ENCODE assay signal across 9 cellular contexts in genomic region chr18:13381331-13381730, GRCh38.
DNase-seq lines count a peak whose midpoint lies in the region; ATAC-seq and TF ChIP-seq lines count a peak whose summit lies in the region.
"Had no signal": no experiment of that assay in that cellular context is flagged by ENCODE, and none has a peak within 500 bp of the region (broad histone marks: within the 10 kb centered on the region; RNA-seq: fewer than 3 reads in every experiment).

No MANE protein-coding gene starts in this region.

- H3K36me3 ChIP-seq in lower lobe of right lung (no peaks in the 10 kb centered on the region), suprapubic skin (no peaks in the 10 kb centered on the region)

- H3K4me1 ChIP-seq in lower lobe of right lung (peaks cover 40% of the 10 kb centered on the region), suprapubic skin (peaks cover 44% of the 10 kb centered on the region)

- DNase-seq in activated CD4-positive, alpha-beta T cell treated with anti-CD3 and anti-CD28 coated beads, Interleukin-2, amount 10 ng/mL, durations not matched to agents 7 days and 5 days: no peak
- no peak for DNase-seq in activated CD4-positive, alpha-beta T cell treated with anti-CD3 and anti-CD28 coated beads for 1 hour
- DNase-seq in activated naive CD8-positive, alpha-beta T cell treated with anti-CD3 and anti-CD28 coated beads, Interleukin-2, amount 10 ng/mL, durations not matched to agents 7 days and 5 days: no peak
- DNase-seq in lower lobe of right lung (no peak), suprapubic skin (ENCODE audit: low spot score in 2 of 2) (no peak), RKO (ENCODE audit: low spot score) (no peak)
- no peak for DNase-seq in stimulated activated CD4-positive, alpha-beta T cell treated with anti-CD3 and anti-CD28 coated beads, Interleukin-4, amount 100 ng/mL, for 4 hours
- DNase-seq: NCI-H1092 had no signal

- no peaks in the 10 kb centered on the region for H3K9me3 ChIP-seq in lower lobe of right lung
- H3K9me3 ChIP-seq in suprapubic skin: no peaks in the 10 kb centered on the region

- H3K4me3 Mint-ChIP-seq in activated CD4-positive, alpha-beta T cell treated with anti-CD3 and anti-CD28 coated beads, Interleukin-2, amount 10 ng/mL, durations not matched to agents 7 days and 5 days: peak overlapping the region; percentile 70
- H3K4me3 Mint-ChIP-seq in activated naive CD8-positive, alpha-beta T cell treated with anti-CD3 and anti-CD28 coated beads, Interleukin-2, amount 10 ng/mL, durations not matched to agents 7 days and 5 days: peak overlapping the region; percentile 88

- intact Hi-C loops in lower lobe of right lung (cut with DNase I): no loop called here

- POLR2A ChIA-PET in activated CD4-positive, alpha-beta T cell treated with anti-CD3 and anti-CD28 coated beads, Interleukin-2, amount 10 ng/mL, durations not matched to agents 7 days and 5 days (lab: Charles Lee): no interaction called here
- POLR2A ChIA-PET in activated naive CD8-positive, alpha-beta T cell treated with anti-CD3 and anti-CD28 coated beads, Interleukin-2, amount 10 ng/mL, durations not matched to agents 7 days and 5 days (lab: Charles Lee): interaction anchor here (1.5 kb wide), 1 partner anchor 165 kb away, joined by 3 read pairs; no protein-coding TSS in a partner anchor

- 96% methylated on average over 9 of the region's 9 CpGs for WGBS in suprapubic skin

- peaks cover 58% of the 10 kb centered on the region for H3K4me1 Mint-ChIP-seq in activated CD4-positive, alpha-beta T cell treated with anti-CD3 and anti-CD28 coated beads, Interleukin-2, amount 10 ng/mL, durations not matched to agents 7 days and 5 days
- peaks cover 50% of the 10 kb centered on the region for H3K4me1 Mint-ChIP-seq in activated naive CD8-positive, alpha-beta T cell treated with anti-CD3 and anti-CD28 coated beads, Interleukin-2, amount 10 ng/mL, durations not matched to agents 7 days and 5 days

- no peak for TF ChIP-seq EP300 in suprapubic skin (IDR thresholded peaks at IDR 0.05)

- no peak overlapping the region for H3K4me3 ChIP-seq in lower lobe of right lung
- no peak overlapping the region for H3K4me3 ChIP-seq in suprapubic skin

- CTCF ChIA-PET in activated CD4-positive, alpha-beta T cell treated with anti-CD3 and anti-CD28 coated beads, Interleukin-2, amount 10 ng/mL, durations not matched to agents 7 days and 5 days (lab: Charles Lee): interaction anchor here (0.7 to 2.8 kb wide), 2 partner anchors 8 to 27 kb away, joined by 3 to 10 read pairs; no protein-coding TSS in a partner anchor

- TF ChIP-seq CTCF in lower lobe of right lung (IDR thresholded peaks at IDR 0.05) (no peak), suprapubic skin (IDR thresholded peaks at IDR 0.05) (no peak)

- H3K27ac ChIP-seq in lower lobe of right lung (peak overlapping the region; percentile 80), suprapubic skin (peak overlapping the region; percentile 87)

- H3K27me3 Mint-ChIP-seq in activated CD4-positive, alpha-beta T cell treated with anti-CD3 and anti-CD28 coated beads, Interleukin-2, amount 10 ng/mL, durations not matched to agents 7 days and 5 days: no peaks in the 10 kb centered on the region
- no peaks in the 10 kb centered on the region for H3K27me3 Mint-ChIP-seq in activated naive CD8-positive, alpha-beta T cell treated with anti-CD3 and anti-CD28 coated beads, Interleukin-2, amount 10 ng/mL, durations not matched to agents 7 days and 5 days

- H3K27me3 ChIP-seq in lower lobe of right lung (ENCODE audit: low read depth) (no peaks in the 10 kb centered on the region), suprapubic skin (no peaks in the 10 kb centered on the region)

- no peak for TF ChIP-seq POLR2A in suprapubic skin (IDR thresholded peaks at IDR 0.05)

- H3K27ac Mint-ChIP-seq in activated CD4-positive, alpha-beta T cell treated with anti-CD3 and anti-CD28 coated beads, Interleukin-2, amount 10 ng/mL, durations not matched to agents 7 days and 5 days: peak overlapping the region; percentile 94
- peak overlapping the region; percentile 95 for H3K27ac Mint-ChIP-seq in activated naive CD8-positive, alpha-beta T cell treated with anti-CD3 and anti-CD28 coated beads, Interleukin-2, amount 10 ng/mL, durations not matched to agents 7 days and 5 days

- no peaks in the 10 kb centered on the region for H3K36me3 Mint-ChIP-seq in activated CD4-positive, alpha-beta T cell treated with anti-CD3 and anti-CD28 coated beads, Interleukin-2, amount 10 ng/mL, durations not matched to agents 7 days and 5 days (ENCODE audit: low read depth)
- peaks cover 2% of the 10 kb centered on the region for H3K36me3 Mint-ChIP-seq in activated naive CD8-positive, alpha-beta T cell treated with anti-CD3 and anti-CD28 coated beads, Interleukin-2, amount 10 ng/mL, durations not matched to agents 7 days and 5 days

- no peaks in the 10 kb centered on the region for H3K9me3 Mint-ChIP-seq in activated CD4-positive, alpha-beta T cell treated with anti-CD3 and anti-CD28 coated beads, Interleukin-2, amount 10 ng/mL, durations not matched to agents 7 days and 5 days
- peaks cover 8% of the 10 kb centered on the region for H3K9me3 Mint-ChIP-seq in activated naive CD8-positive, alpha-beta T cell treated with anti-CD3 and anti-CD28 coated beads, Interleukin-2, amount 10 ng/mL, durations not matched to agents 7 days and 5 days

- no peak for ATAC-seq in activated naive CD8-positive, alpha-beta T cell treated with anti-CD3 and anti-CD28 coated beads, Interleukin-2, amount 10 ng/mL, durations not matched to agents 7 days and 5 days (ENCODE audit: low read depth)
- ATAC-seq in lower lobe of right lung: peak; percentile 1 to 2
- ATAC-seq in HG02852 (IDR thresholded peaks at IDR 0.05; ENCODE audit: unreplicated experiment): no peak

Comparison
In these comparisons a context has a peak if more than half of its experiments do, and no peak if none do; other contexts are left out.
1. ATAC-seq: peak in lower lobe of right lung (2 of 2); none in activated naive CD8-positive, alpha-beta T cell treated with anti-CD3 and anti-CD28 coated beads, Interleukin-2, amount 10 ng/mL, durations not matched to agents 7 days and 5 days (single experiment) and HG02852 (single experiment).